In the genomic region with DNA sequence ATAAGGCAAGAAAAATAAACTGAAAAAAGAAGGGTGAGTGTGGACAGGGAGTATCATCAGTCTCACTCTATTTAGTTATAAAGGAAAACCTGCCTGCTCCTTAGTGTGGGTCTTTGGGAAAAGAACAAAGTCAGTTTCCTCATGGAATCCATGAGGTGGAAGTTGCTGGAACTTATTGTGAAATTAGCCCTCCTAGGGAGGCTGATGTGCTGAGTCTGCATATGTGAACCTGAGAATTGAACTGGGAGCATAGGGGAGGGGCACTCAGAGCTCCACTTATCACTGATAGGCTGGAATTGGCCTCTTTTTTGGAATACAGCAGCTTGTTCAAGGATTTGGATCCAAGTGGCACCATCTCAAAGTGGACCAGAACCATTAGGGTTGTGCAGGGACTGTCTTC, we compare ENCODE assay signal across 26 cellular contexts.
"Had no signal": no experiment of that assay in that cellular context is flagged by ENCODE, and none has a peak within 500 bp of the region (broad histone marks: within the 10 kb centered on the region; RNA-seq: fewer than 3 reads in every experiment).

No MANE protein-coding gene starts in this region.

- H3K9me3 Mint-ChIP-seq: mesothelial cell of epicardium; natural killer cell treated with Interleukin-12 subunit alpha and Interleukin-12 subunit beta and Interleukin-15 and Interleukin-18, amount 100 ng/mL, for 72 hours; neural crest cell; stimulated activated memory B cell treated with anti-CD40 and anti-IgM and Interleukin-4, amounts not matched to agents 10 μg/mL and 1 μg/mL and 100 μg/mL, for 72 hours; type B pancreatic cell had no signal

- H3K36me3 Mint-ChIP-seq: mesothelial cell of epicardium; naive B cell; natural killer cell treated with Interleukin-12 subunit alpha and Interleukin-12 subunit beta and Interleukin-15 and Interleukin-18, amount 100 ng/mL, for 72 hours; stimulated activated memory B cell treated with anti-CD40 and anti-IgM and Interleukin-4, amounts not matched to agents 10 μg/mL and 1 μg/mL and 100 μg/mL, for 72 hours; type B pancreatic cell had no signal

- H3K27me3 Mint-ChIP-seq: type B pancreatic cell had no signal

- H3K27ac ChIP-seq: dorsolateral prefrontal cortex, heart right ventricle, left lung, neutrophil, pancreas, sigmoid colon, spleen, testis, tibial artery had no signal

- H3K9me3 ChIP-seq: heart right ventricle, left lung, mucosa of descending colon, neutrophil, pancreas, sigmoid colon, spleen, testis, tibial artery had no signal

- H3K4me3 ChIP-seq: dorsolateral prefrontal cortex, heart right ventricle, left lung, mucosa of descending colon, pancreas, sigmoid colon, spleen, testis, tibial artery had no signal

- H3K27ac Mint-ChIP-seq: mesothelial cell of epicardium; naive B cell; natural killer cell treated with Interleukin-12 subunit alpha and Interleukin-12 subunit beta and Interleukin-15 and Interleukin-18, amount 100 ng/mL, for 72 hours; stimulated activated memory B cell treated with anti-CD40 and anti-IgM and Interleukin-4, amounts not matched to agents 10 μg/mL and 1 μg/mL and 100 μg/mL, for 72 hours; type B pancreatic cell had no signal

- DNase-seq: dorsolateral prefrontal cortex; effector CD4-positive, alpha-beta T cell; foreskin melanocyte; glutamatergic neuron; heart right ventricle; hippocampal formation; left cardiac atrium; left lung; mesenchymal stem cell; mucosa of descending colon; naive B cell; pancreas; sigmoid colon; spleen; stimulated activated CD4-positive, alpha-beta T cell treated with anti-CD3 and anti-CD28 coated beads, Interleukin-4, amount 100 ng/mL, for 4 hours; stimulated activated naive CD8-positive, alpha-beta T cell treated with anti-CD3 and anti-CD28 coated beads, Interleukin-15, Interleukin-2, amounts not matched to agents 100 U/mL and 50 U/mL, for 24 hours; substantia nigra; testis; tibial artery had no signal

- H3K4me1 ChIP-seq: left lung, sigmoid colon, spleen, testis, tibial artery had no signal

- H3K27me3 ChIP-seq: dorsolateral prefrontal cortex, heart right ventricle, left lung, neutrophil, pancreas, sigmoid colon, spleen, testis, tibial artery had no signal

- H3K4me1 Mint-ChIP-seq: naive B cell; neural crest cell; stimulated activated memory B cell treated with anti-CD40 and anti-IgM and Interleukin-4, amounts not matched to agents 10 μg/mL and 1 μg/mL and 100 μg/mL, for 72 hours had no signal

- FAIRE-seq: islet of Langerhans, pancreas had no signal

- ATAC-seq: heart right ventricle; left cardiac atrium; left lung; mucosa of descending colon; natural killer cell treated with Interleukin-12 subunit alpha and Interleukin-12 subunit beta and Interleukin-15 and Interleukin-18, amount 100 ng/mL, for 72 hours; pancreas; stimulated activated memory B cell treated with anti-CD40 and anti-IgM and Interleukin-4, amounts not matched to agents 10 μg/mL and 1 μg/mL and 100 μg/mL, for 72 hours; stimulated activated naive CD8-positive, alpha-beta T cell treated with anti-CD3 and anti-CD28 coated beads, Interleukin-15, Interleukin-2, amounts not matched to agents 100 U/mL and 50 U/mL, for 24 hours had no signal

- H3K4me3 Mint-ChIP-seq: mesothelial cell of epicardium; natural killer cell treated with Interleukin-12 subunit alpha and Interleukin-12 subunit beta and Interleukin-15 and Interleukin-18, amount 100 ng/mL, for 72 hours; neural crest cell; stimulated activated memory B cell treated with anti-CD40 and anti-IgM and Interleukin-4, amounts not matched to agents 10 μg/mL and 1 μg/mL and 100 μg/mL, for 72 hours; type B pancreatic cell had no signal

- H3K36me3 ChIP-seq: heart right ventricle, left lung, neutrophil, pancreas, sigmoid colon, spleen, tibial artery had no signal
